In the genomic region with DNA sequence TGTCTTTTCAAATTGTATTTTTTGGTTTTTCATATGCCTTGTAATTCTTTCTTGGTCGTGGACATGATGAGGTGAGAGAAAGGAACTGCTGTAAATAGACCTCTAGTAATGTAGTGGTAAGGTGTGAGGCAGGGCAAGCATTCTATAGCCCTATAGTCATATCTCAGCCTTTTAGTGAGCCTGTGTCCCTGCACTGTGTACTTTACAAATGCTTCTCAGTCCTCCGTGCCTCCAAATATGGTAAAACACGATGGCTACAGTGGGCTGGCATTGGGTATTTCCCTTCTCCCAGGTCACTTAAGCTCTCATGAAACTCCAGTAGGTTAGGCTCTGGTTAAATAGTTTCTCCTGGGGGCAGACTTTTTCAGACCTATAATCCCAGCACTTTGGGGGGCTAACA, we compare ENCODE assay signal across 18 cellular contexts.
"Had no signal": no experiment of that assay in that cellular context is flagged by ENCODE, and none has a peak within 500 bp of the region (broad histone marks: within the 10 kb centered on the region; RNA-seq: fewer than 3 reads in every experiment).

No MANE protein-coding gene starts in this region.

- H3K9me3 ChIP-seq: gastroesophageal sphincter, heart right ventricle, ovary, sigmoid colon, tibial nerve had no signal

- ATAC-seq: activated naive CD8-positive, alpha-beta T cell treated with anti-CD3 and anti-CD28 coated beads, Interleukin-2, amount 50 U/mL, for 24 hours; activated T-helper 17 cell treated with anti-CD3 and anti-CD28 coated beads, Interleukin-2, amount 50 U/mL, for 72 hours; gastroesophageal sphincter; heart right ventricle; stimulated activated effector memory CD8-positive, alpha-beta T cell treated with anti-CD3 and anti-CD28 coated beads, Interleukin-12 subunit alpha, Interleukin-12 subunit beta, amount 100 ng/mL, for 72 hours had no signal

- DNase-seq: activated CD4-positive, alpha-beta T cell treated with anti-CD3 and anti-CD28 coated beads, Interleukin-2, amount 50 U/mL, for 4 hours; activated CD4-positive, CD25-positive, alpha-beta regulatory T cell treated with anti-CD3 and anti-CD28 coated beads, Interleukin-2, amount 50 U/mL, for 72 hours; activated naive CD4-positive, alpha-beta T cell treated with anti-CD3 and anti-CD28 coated beads for 36 hours; activated naive CD8-positive, alpha-beta T cell treated with anti-CD3 and anti-CD28 coated beads, Interleukin-2, amount 50 U/mL, for 24 hours; dorsolateral prefrontal cortex; endodermal cell; erythroblast; heart right ventricle; mammary epithelial cell; naive B cell; ovary; sigmoid colon; stimulated activated CD4-positive, alpha-beta T cell treated with anti-CD3 and anti-CD28 coated beads, Interleukin-1b, Interleukin-23, amount 100 ng/mL, for 48 hours; T1000 had no signal

- H3K4me1 ChIP-seq: gastroesophageal sphincter, sigmoid colon had no signal

- H3K27me3 ChIP-seq: gastroesophageal sphincter, ovary, sigmoid colon had no signal

- H3K27ac ChIP-seq: dorsolateral prefrontal cortex, gastroesophageal sphincter, heart right ventricle, ovary, sigmoid colon had no signal

- H3K36me3 ChIP-seq: gastroesophageal sphincter, heart right ventricle, ovary, sigmoid colon, tibial nerve had no signal

- H3K4me3 ChIP-seq: dorsolateral prefrontal cortex, gastroesophageal sphincter, heart right ventricle, ovary, sigmoid colon, tibial nerve had no signal
